Comparison of ENCODE assay signal across 8 cellular contexts in the genomic region with DNA sequence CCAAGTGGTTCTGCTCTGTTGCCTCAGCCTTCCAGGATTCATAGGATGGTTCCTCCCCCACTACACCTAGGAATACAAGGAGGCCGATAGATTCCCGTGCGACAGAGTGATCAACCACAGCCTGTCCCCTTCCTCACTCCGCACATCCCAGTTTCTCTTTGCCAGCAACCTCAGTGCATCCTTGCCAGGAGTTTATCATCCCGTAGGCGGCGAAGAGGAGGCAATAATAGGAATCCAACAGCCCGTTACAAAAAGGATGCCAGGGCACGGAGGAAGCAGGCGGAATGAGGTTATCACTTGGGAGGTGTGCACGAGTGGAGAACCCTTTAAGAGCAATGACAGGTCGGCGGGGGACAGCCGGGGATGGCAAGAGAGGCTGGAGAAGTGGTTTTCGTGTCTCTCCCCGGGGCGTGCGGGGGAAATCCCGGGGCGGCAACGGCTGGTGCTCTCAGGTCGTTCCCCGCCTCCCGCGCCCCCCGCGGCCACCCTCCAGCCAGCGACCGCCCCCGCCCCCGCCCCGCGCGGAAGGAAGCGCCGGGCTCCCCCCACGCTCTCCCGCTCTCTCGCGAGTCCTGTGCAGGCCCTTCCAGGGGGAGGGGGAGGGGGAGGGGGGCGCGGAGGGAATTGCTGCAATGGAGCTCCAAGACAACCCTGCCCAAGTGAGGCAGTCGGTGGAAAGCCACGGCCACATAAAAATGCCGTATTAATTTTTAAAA. TPM values are rescaled to one million over a fixed set of nuclear protein-coding genes. Genes with fewer than 3 reads are reported as not detected.
A peak's percentile ranks its signal among the peaks of the same experiment; 100 is the strongest.
DNase-seq lines count a peak whose midpoint lies in the region; ATAC-seq lines count a peak whose summit lies in the region.

No MANE protein-coding gene starts in this region.

- H3K14ac ChIP-seq in mesenchymal stem cell (ENCODE audit: low read length in 2 of 2): peak overlapping the region in 1 of 2 experiments; percentile 44

- peak overlapping the region; percentile 87 for H3K9ac ChIP-seq in mesenchymal stem cell (ENCODE audit: low read length)

- no peak overlapping the region for H2BK15ac ChIP-seq in mesenchymal stem cell (ENCODE audit: low read depth, poor library complexity, severe bottlenecking)

- WGBS in mesenchymal stem cell: 1% methylated on average over 11 of the region's 45 CpGs

- peak overlapping the region; percentile 86 for H3K27ac ChIP-seq in effector memory CD4-positive, alpha-beta T cell (ENCODE audit: insufficient read depth, low read length, poor library complexity, severe bottlenecking)
- peak overlapping the region; percentile 43 for H3K27ac ChIP-seq in mesenchymal stem cell (ENCODE audit: low read length, poor library complexity, severe bottlenecking)

- no peak overlapping the region for H2AK5ac ChIP-seq in mesenchymal stem cell (ENCODE audit: low read length, severe bottlenecking)

- no peak overlapping the region for H2AFZ ChIP-seq in mesenchymal stem cell (ENCODE audit: low read depth, low read length)

- no peaks in the 10 kb centered on the region for H3K27me3 ChIP-seq in effector memory CD4-positive, alpha-beta T cell (replicated peaks; ENCODE audit: control insufficient read depth, insufficient read depth, low read length, poor library complexity, severe bottlenecking)
- H3K27me3 ChIP-seq in mesenchymal stem cell (ENCODE audit: control insufficient read depth in 1 of 2, insufficient read depth in 1 of 2, low read length in 2 of 2): no peaks in the 10 kb centered on the region

- in situ Hi-C loops in ACHN (cut with HindIII; ENCODE audit: low pct_ligation_motif_present, low pct_unique_long_range_greater_than_20kb, low sequenced_read_pairs): no loop called here

- H4K91ac ChIP-seq in mesenchymal stem cell (ENCODE audit: low read length): peak overlapping the region; percentile 65

- H3K79me1 ChIP-seq in mesenchymal stem cell (replicated peaks; ENCODE audit: low read length, poor library complexity, severe bottlenecking): peaks cover 2% of the 10 kb centered on the region

- peak overlapping the region in 1 of 2 experiments; percentile 12 for H2BK12ac ChIP-seq in mesenchymal stem cell (ENCODE audit: low read length in 2 of 2)

- peak overlapping the region; percentile 3 to 19 for H3K18ac ChIP-seq in mesenchymal stem cell (ENCODE audit: low read depth in 1 of 2, low read length in 2 of 2)

- H3K4me2 ChIP-seq in mesenchymal stem cell (ENCODE audit: low read length, poor library complexity, severe bottlenecking): peak overlapping the region; percentile 79

- peak overlapping the region; percentile 95 for H3K4me3 ChIP-seq in effector memory CD4-positive, alpha-beta T cell (ENCODE audit: insufficient read depth, low read depth, low read length, poor library complexity, severe bottlenecking)
- H3K4me3 ChIP-seq in mesenchymal stem cell (ENCODE audit: insufficient read depth in 1 of 2, low read depth in 1 of 2, low read length in 2 of 2): peak overlapping the region; percentile 94 to 98

- ATAC-seq in GM18909 (IDR thresholded peaks at IDR 0.05; ENCODE audit: poor library complexity, unreplicated experiment) (peak; percentile 11), GM21737 (IDR thresholded peaks at IDR 0.05; ENCODE audit: unreplicated experiment) (no peak)

- H2BK120ac ChIP-seq in mesenchymal stem cell (ENCODE audit: low read depth, low read length): peak overlapping the region; percentile 66

- peaks cover 16% of the 10 kb centered on the region for H3K4me1 ChIP-seq in effector memory CD4-positive, alpha-beta T cell (ENCODE audit: control insufficient read depth, insufficient read depth, low read length, poor library complexity, severe bottlenecking)
- peaks cover 12% of the 10 kb centered on the region for H3K4me1 ChIP-seq in mesenchymal stem cell (ENCODE audit: control insufficient read depth, insufficient read depth, low read depth, low read length)

- H3K36me3 ChIP-seq in effector memory CD4-positive, alpha-beta T cell (ENCODE audit: control insufficient read depth, insufficient read depth, low read length): no peaks in the 10 kb centered on the region
- H3K36me3 ChIP-seq in mesenchymal stem cell (ENCODE audit: control insufficient read depth in 1 of 2, insufficient read depth in 2 of 2, low read depth in 1 of 2, low read length in 2 of 2): no peaks in the 10 kb centered on the region

- H2BK5ac ChIP-seq in mesenchymal stem cell (ENCODE audit: low read depth, low read length, poor library complexity, severe bottlenecking): no peak overlapping the region

- H3K9me3 ChIP-seq in effector memory CD4-positive, alpha-beta T cell (ENCODE audit: control insufficient read depth, low read length): no peaks in the 10 kb centered on the region
- no peaks in the 10 kb centered on the region for H3K9me3 ChIP-seq in mesenchymal stem cell (ENCODE audit: control insufficient read depth, low read length)

- H4K8ac ChIP-seq in mesenchymal stem cell (ENCODE audit: low read length): no peak overlapping the region

- DNase-seq in ACHN: peak; percentile 60
- peak; percentile 28 for DNase-seq in NCI-H226
- peak; percentile 79 for DNase-seq in activated CD8-positive, alpha-beta memory T cell treated with anti-CD3 and anti-CD28 coated beads for 24 hours
- peak; percentile 65 to 69 (median 69) for DNase-seq in effector memory CD4-positive, alpha-beta T cell
- peak; percentile 70 for DNase-seq in mesenchymal stem cell
- peak; percentile 23 for DNase-seq in stimulated activated CD8-positive, alpha-beta memory T cell treated with anti-CD3 and anti-CD28 coated beads, Interleukin-15, amount 100 ng/mL, for 24 hours (ENCODE audit: low read depth)

- H3K4ac ChIP-seq in mesenchymal stem cell (ENCODE audit: low read depth in 1 of 2, low read length in 2 of 2): no peak overlapping the region

- H3K23ac ChIP-seq in mesenchymal stem cell (ENCODE audit: low read length in 2 of 2): peak overlapping the region in 1 of 2 experiments; percentile 23

RNA-seq across cellular contexts. Expression of a gene that starts 1.6 kb away (rescaled TPM):
- polyA plus RNA-seq in mesenchymal stem cell (2013, experiment 1 of 2): 51.4 TPM
- polyA plus RNA-seq in mesenchymal stem cell (2013, experiment 2 of 2): 52.2 TPM

Comparison
In these comparisons a context has a peak if more than half of its experiments do, and no peak if none do; other contexts are left out.
1. DNase-seq: peak in every context shown above with its lines; median percentile 79 in activated CD8-positive, alpha-beta memory T cell treated with anti-CD3 and anti-CD28 coated beads for 24 hours; 70 in mesenchymal stem cell; 69 in effector memory CD4-positive, alpha-beta T cell; 60 in ACHN; 28 in NCI-H226; 23 in stimulated activated CD8-positive, alpha-beta memory T cell treated with anti-CD3 and anti-CD28 coated beads, Interleukin-15, amount 100 ng/mL, for 24 hours.